Comparison of ENCODE assay signal across 33 cellular contexts in the genomic region with DNA sequence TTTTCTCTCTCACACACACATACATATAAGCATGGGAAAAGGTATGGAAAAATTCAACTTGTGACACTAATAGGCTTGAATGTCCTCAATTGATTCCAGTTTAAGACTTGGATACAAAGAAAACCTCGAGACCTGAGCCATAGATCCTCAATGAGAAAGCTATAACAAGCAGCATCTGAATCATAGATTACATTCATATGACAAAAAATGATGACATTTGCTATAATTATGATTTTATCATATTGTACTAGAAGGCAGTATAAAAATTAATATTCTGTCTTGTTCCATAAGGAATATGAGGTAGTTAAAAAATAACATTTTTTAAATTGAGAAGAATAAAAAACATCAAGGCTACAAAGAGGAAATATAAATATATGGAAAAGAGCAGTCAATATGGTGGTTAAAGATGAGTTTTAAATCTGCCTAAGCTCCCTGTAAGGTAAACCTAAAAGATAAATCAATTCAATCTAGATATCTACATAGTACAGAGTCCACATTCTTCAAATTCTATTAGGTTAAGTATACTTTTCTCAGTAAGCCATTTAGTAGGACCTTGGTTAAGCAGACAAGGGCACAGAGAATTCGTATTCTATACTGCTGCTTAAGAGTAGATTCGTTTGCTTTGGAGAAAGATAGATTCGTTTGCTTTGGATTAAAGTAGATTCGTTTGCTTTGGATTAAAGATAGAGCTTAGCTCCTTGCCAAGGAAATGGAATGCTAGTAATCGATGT.
"Had no signal": no experiment of that assay in that cellular context is flagged by ENCODE, and none has a peak within 500 bp of the region (broad histone marks: within the 10 kb centered on the region; RNA-seq: fewer than 3 reads in every experiment).

No MANE protein-coding gene starts in this region.

- H3K27me3 ChIP-seq: ascending aorta, brain microvascular endothelial cell, heart left ventricle, stomach, suprapubic skin, tibial nerve had no signal

- ATAC-seq: activated CD4-positive, CD25-positive, alpha-beta regulatory T cell treated with anti-CD3 and anti-CD28 coated beads, Interleukin-2, amount 50 U/mL, for 24 hours; esophagus mucosa; heart left ventricle; left lobe of liver; lower lobe of right lung; mucosa of descending colon; natural killer cell treated with Interleukin-12 subunit alpha and Interleukin-12 subunit beta and Interleukin-15 and Interleukin-18, amount 100 ng/mL, for 72 hours; sciatic nerve; stimulated activated memory B cell treated with anti-CD40 and anti-IgM and Interleukin-4, amounts not matched to agents 10 μg/mL and 1 μg/mL and 100 μg/mL, for 72 hours had no signal

- H3K4me1 Mint-ChIP-seq: activated naive CD4-positive, alpha-beta T cell treated with anti-CD3 and anti-CD28 coated beads, Interleukin-2, amount 10 ng/mL, durations not matched to agents 7 days and 5 days; activated naive CD8-positive, alpha-beta T cell treated with anti-CD3 and anti-CD28 coated beads, Interleukin-2, amount 10 ng/mL, durations not matched to agents 7 days and 5 days; stimulated activated memory B cell treated with anti-CD40 and anti-IgM and Interleukin-4, amounts not matched to agents 10 μg/mL and 1 μg/mL and 100 μg/mL, for 72 hours had no signal

- H3K27ac Mint-ChIP-seq: activated naive CD4-positive, alpha-beta T cell treated with anti-CD3 and anti-CD28 coated beads, Interleukin-2, amount 10 ng/mL, durations not matched to agents 7 days and 5 days; activated naive CD8-positive, alpha-beta T cell treated with anti-CD3 and anti-CD28 coated beads, Interleukin-2, amount 10 ng/mL, durations not matched to agents 7 days and 5 days; activated T-helper 1 cell treated with anti-CD3 and anti-CD28 coated beads, Interleukin-12 subunit alpha, Interleukin-12 subunit beta, Interleukin-2, Interleukin-4 antibody, amounts not matched to agents 30 ng/mL and 10 ng/mL and 1 ng/mL, durations not matched to agents 14 hours and 24 hours and 36 hours; natural killer cell treated with Interleukin-12 subunit alpha and Interleukin-12 subunit beta and Interleukin-15 and Interleukin-18, amount 100 ng/mL, for 72 hours; stimulated activated memory B cell treated with anti-CD40 and anti-IgM and Interleukin-4, amounts not matched to agents 10 μg/mL and 1 μg/mL and 100 μg/mL, for 72 hours; T-helper 1 cell treated with Interleukin-12 subunit alpha and Interleukin-12 subunit beta and Interleukin-4 antibody, amounts not matched to agents 30 μg/mL and 1 μg/mL, for 36 hours had no signal

- H3K4me3 ChIP-seq: ascending aorta, heart left ventricle, lower lobe of right lung, mucosa of descending colon, smooth muscle cell, stomach, suprapubic skin, tibial nerve had no signal

- DNase-seq: activated CD4-positive, alpha-beta T cell treated with anti-CD3 and anti-CD28 coated beads for 48 hours; activated CD4-positive, alpha-beta T cell treated with anti-CD3 and anti-CD28 coated beads, Interleukin-2, amount 50 U/mL, for 48 hours; activated CD8-positive, alpha-beta memory T cell treated with anti-CD3 and anti-CD28 coated beads, Interleukin-2, amount 50 U/mL, for 4 hours; activated effector memory CD4-positive, alpha-beta T cell treated with anti-CD3 and anti-CD28 coated beads, Interleukin-2, amount 50 U/mL, for 16 hours; activated naive CD4-positive, alpha-beta T cell treated with anti-CD3 and anti-CD28 coated beads, Interleukin-2, amount 10 ng/mL, durations not matched to agents 7 days and 5 days; activated naive CD8-positive, alpha-beta T cell treated with anti-CD3 and anti-CD28 coated beads, Interleukin-2, amount 10 ng/mL, durations not matched to agents 7 days and 5 days; activated T-cell treated with anti-CD3 and anti-CD28 coated beads, Interleukin-2, amount 50 U/mL, for 1 hour; brain microvascular endothelial cell; cortex of kidney; foreskin fibroblast; heart left ventricle; lower lobe of right lung; mesenchymal stem cell; mucosa of descending colon; retina; stimulated activated CD4-positive, alpha-beta T cell treated with anti-CD3 and anti-CD28 coated beads, Interleukin-1b, Interleukin-23, amount 100 ng/mL, for 48 hours; stimulated activated CD4-positive, alpha-beta T cell treated with anti-CD3 and anti-CD28 coated beads, Interleukin-4, amount 100 ng/mL, for 4 hours; stimulated activated CD8-positive, alpha-beta memory T cell treated with anti-CD3 and anti-CD28 coated beads, Interleukin-4, amount 100 ng/mL, for 48 hours; stomach; T1000; WERI-Rb-1 had no signal

- H3K27me3 Mint-ChIP-seq: activated naive CD4-positive, alpha-beta T cell treated with anti-CD3 and anti-CD28 coated beads, Interleukin-2, amount 10 ng/mL, durations not matched to agents 7 days and 5 days; activated naive CD8-positive, alpha-beta T cell treated with anti-CD3 and anti-CD28 coated beads, Interleukin-2, amount 10 ng/mL, durations not matched to agents 7 days and 5 days; natural killer cell treated with Interleukin-12 subunit alpha and Interleukin-12 subunit beta and Interleukin-15 and Interleukin-18, amount 100 ng/mL, for 72 hours; stimulated activated memory B cell treated with anti-CD40 and anti-IgM and Interleukin-4, amounts not matched to agents 10 μg/mL and 1 μg/mL and 100 μg/mL, for 72 hours had no signal

- H3K4me2 ChIP-seq: smooth muscle cell had no signal

- H3K4me1 ChIP-seq: ascending aorta, suprapubic skin, tibial nerve had no signal

- H3K36me3 Mint-ChIP-seq: natural killer cell treated with Interleukin-12 subunit alpha and Interleukin-12 subunit beta and Interleukin-15 and Interleukin-18, amount 100 ng/mL, for 72 hours had no signal

- H3K27ac ChIP-seq: ascending aorta, brain microvascular endothelial cell, heart left ventricle, lower lobe of right lung, stomach, suprapubic skin, tibial nerve, WERI-Rb-1 had no signal

- H3K4me3 Mint-ChIP-seq: activated naive CD4-positive, alpha-beta T cell treated with anti-CD3 and anti-CD28 coated beads, Interleukin-2, amount 10 ng/mL, durations not matched to agents 7 days and 5 days; activated naive CD8-positive, alpha-beta T cell treated with anti-CD3 and anti-CD28 coated beads, Interleukin-2, amount 10 ng/mL, durations not matched to agents 7 days and 5 days; activated T-helper 1 cell treated with anti-CD3 and anti-CD28 coated beads, Interleukin-12 subunit alpha, Interleukin-12 subunit beta, Interleukin-2, Interleukin-4 antibody, amounts not matched to agents 30 ng/mL and 10 ng/mL and 1 ng/mL, durations not matched to agents 14 hours and 24 hours and 36 hours; natural killer cell treated with Interleukin-12 subunit alpha and Interleukin-12 subunit beta and Interleukin-15 and Interleukin-18, amount 100 ng/mL, for 72 hours; stimulated activated memory B cell treated with anti-CD40 and anti-IgM and Interleukin-4, amounts not matched to agents 10 μg/mL and 1 μg/mL and 100 μg/mL, for 72 hours; T-helper 1 cell treated with Interleukin-12 subunit alpha and Interleukin-12 subunit beta and Interleukin-4 antibody, amounts not matched to agents 30 μg/mL and 1 μg/mL, for 36 hours had no signal

- H3K9me3 Mint-ChIP-seq: activated naive CD4-positive, alpha-beta T cell treated with anti-CD3 and anti-CD28 coated beads, Interleukin-2, amount 10 ng/mL, durations not matched to agents 7 days and 5 days; activated naive CD8-positive, alpha-beta T cell treated with anti-CD3 and anti-CD28 coated beads, Interleukin-2, amount 10 ng/mL, durations not matched to agents 7 days and 5 days; activated T-helper 1 cell treated with anti-CD3 and anti-CD28 coated beads, Interleukin-12 subunit alpha, Interleukin-12 subunit beta, Interleukin-2, Interleukin-4 antibody, amounts not matched to agents 30 ng/mL and 10 ng/mL and 1 ng/mL, durations not matched to agents 14 hours and 24 hours and 36 hours; natural killer cell treated with Interleukin-12 subunit alpha and Interleukin-12 subunit beta and Interleukin-15 and Interleukin-18, amount 100 ng/mL, for 72 hours; T-helper 1 cell treated with Interleukin-12 subunit alpha and Interleukin-12 subunit beta and Interleukin-4 antibody, amounts not matched to agents 30 μg/mL and 1 μg/mL, for 36 hours had no signal

- H3K9me3 ChIP-seq: ascending aorta, lower lobe of right lung, mucosa of descending colon, suprapubic skin had no signal

- H3K36me3 ChIP-seq: ascending aorta, brain microvascular endothelial cell, lower lobe of right lung, WERI-Rb-1 had no signal
